Comparison of ENCODE assay signal across 27 cellular contexts in genomic region chr6:3195377-3195694, GRCh38. TPM values are rescaled to one million over a fixed set of nuclear protein-coding genes. Genes with fewer than 3 reads are reported as not detected.
DNase-seq lines count a peak whose midpoint lies in the region; ATAC-seq, FAIRE-seq and TF ChIP-seq lines count a peak whose summit lies in the region.
"Had no signal": no experiment of that assay in that cellular context is flagged by ENCODE, and none has a peak within 500 bp of the region (broad histone marks: within the 10 kb centered on the region; RNA-seq: fewer than 3 reads in every experiment).

No MANE protein-coding gene starts in this region.

- no peaks in the 10 kb centered on the region for H3K36me3 Mint-ChIP-seq in natural killer cell treated with Interleukin-12 subunit alpha and Interleukin-12 subunit beta and Interleukin-15 and Interleukin-18, amount 100 ng/mL, for 72 hours
- no peaks in the 10 kb centered on the region for H3K36me3 Mint-ChIP-seq in CD14-positive monocyte
- H3K36me3 Mint-ChIP-seq: activated CD8-positive, alpha-beta memory T cell treated with anti-CD3 and anti-CD28 coated beads, Interleukin-2, amount 10 ng/mL, durations not matched to agents 7 days and 5 days; activated naive CD4-positive, alpha-beta T cell treated with anti-CD3 and anti-CD28 coated beads, Interleukin-2, amount 50 U/mL, for 72 hours; CD4-positive, CD25-positive, alpha-beta regulatory T cell; natural killer cell; stimulated activated effector memory CD8-positive, alpha-beta T cell treated with anti-CD3 and anti-CD28 coated beads, Interleukin-12 subunit alpha, Interleukin-12 subunit beta, amount 100 ng/mL, for 72 hours had no signal

- H3F3A ChIP-seq in SU-DHL-6 (ENCODE audit: insufficient read depth), result peaks cover 8% of the 10 kb centered on the region; the same call in 1 of the 2 replicates

- TF ChIP-seq POLR2A in HepG2 (IDR thresholded peaks at IDR 0.05; ENCODE audit: insufficient read depth in 1 of 2, low read depth in 2 of 2, low read length in 2 of 2) (no peak), right lobe of liver (IDR thresholded peaks at IDR 0.05) (no peak), uterus (IDR thresholded peaks at IDR 0.05) (no peak)

- H3K9me2 ChIP-seq in SU-DHL-6 (replicated peaks; ENCODE audit: insufficient read depth, low read length), result no peaks in the 10 kb centered on the region

- H3K9me3 Mint-ChIP-seq in natural killer cell treated with Interleukin-12 subunit alpha and Interleukin-12 subunit beta and Interleukin-15 and Interleukin-18, amount 100 ng/mL, for 72 hours, result peaks cover 4% of the 10 kb centered on the region
- peaks cover 0 to 4% (median 2%) of the 10 kb centered on the region in 7 donors for H3K9me3 Mint-ChIP-seq in CD14-positive monocyte
- H3K9me3 Mint-ChIP-seq: natural killer cell had no signal

- POLR2A ChIA-PET in HepG2 (lab: Yijun Ruan, JAX), result interaction anchor here (0.7 to 2.7 kb wide), 6 partner anchors 15 to 53 kb away, joined by 3 to 9 read pairs (median 4); no protein-coding TSS in a partner anchor

- no TSS peak for BruUV-seq in HepG2 (replicated peaks; lab: Mats Ljungman, UMichigan)

- peaks cover 11 to 17% of the 10 kb centered on the region in 2 donors for H3K27me3 Mint-ChIP-seq in natural killer cell treated with Interleukin-12 subunit alpha and Interleukin-12 subunit beta and Interleukin-15 and Interleukin-18, amount 100 ng/mL, for 72 hours
- peaks cover 2 to 7% (median 5%) of the 10 kb centered on the region in 3 donors for H3K27me3 Mint-ChIP-seq in CD14-positive monocyte (ENCODE audit: low read depth in 3 of 3)
- H3K27me3 Mint-ChIP-seq: CD4-positive, CD25-positive, alpha-beta regulatory T cell had no signal

- H3K36me3 ChIP-seq in HepG2 (replicated peaks in 1 of 2; ENCODE audit: control insufficient read depth in 1 of 2, insufficient read depth in 2 of 2, low read length in 2 of 2) (no peaks in the 10 kb centered on the region), right lobe of liver (no peaks in the 10 kb centered on the region), SU-DHL-6 (ENCODE audit: low read length) (no peaks in the 10 kb centered on the region), uterus (no peaks in the 10 kb centered on the region)
- H3K36me3 ChIP-seq: ascending aorta, prostate gland, suprapubic skin had no signal

- WGBS in HepG2 (ENCODE audit: low lambda C conversion rate), result 40% methylated on average over 6 of the region's 6 CpGs
- 73% methylated on average over 6 of the region's 6 CpGs for WGBS in right lobe of liver (ENCODE audit: insufficient coverage, low coverage, low lambda C conversion rate, missing lambda C conversion rate)

- H4K20me1 ChIP-seq in HepG2 (ENCODE audit: insufficient read depth, low read length) (no peaks in the 10 kb centered on the region), SU-DHL-6 (ENCODE audit: low read depth, low read length) (no peaks in the 10 kb centered on the region)

- no peaks in the 10 kb centered on the region for H3K4me1 Mint-ChIP-seq in natural killer cell treated with Interleukin-12 subunit alpha and Interleukin-12 subunit beta and Interleukin-15 and Interleukin-18, amount 100 ng/mL, for 72 hours (ENCODE audit: low read depth in 2 of 2)
- no peaks in the 10 kb centered on the region for H3K4me1 Mint-ChIP-seq in CD14-positive monocyte
- H3K4me1 Mint-ChIP-seq: activated CD4-positive, alpha-beta T cell treated with anti-CD3 and anti-CD28 coated beads, Interleukin-2, amount 10 ng/mL, durations not matched to agents 7 days and 5 days; activated CD8-positive, alpha-beta memory T cell treated with anti-CD3 and anti-CD28 coated beads, Interleukin-2, amount 10 ng/mL, durations not matched to agents 7 days and 5 days; CD4-positive, CD25-positive, alpha-beta regulatory T cell; natural killer cell; stimulated activated effector memory CD8-positive, alpha-beta T cell treated with anti-CD3 and anti-CD28 coated beads, Interleukin-12 subunit alpha, Interleukin-12 subunit beta, amount 100 ng/mL, for 72 hours had no signal

- no peak overlapping the region for H3K4me3 Mint-ChIP-seq in natural killer cell treated with Interleukin-12 subunit alpha and Interleukin-12 subunit beta and Interleukin-15 and Interleukin-18, amount 100 ng/mL, for 72 hours
- H3K4me3 Mint-ChIP-seq in CD14-positive monocyte, result no peak overlapping the region
- H3K4me3 Mint-ChIP-seq: activated CD4-positive, alpha-beta T cell treated with anti-CD3 and anti-CD28 coated beads, Interleukin-2, amount 10 ng/mL, durations not matched to agents 7 days and 5 days; activated CD8-positive, alpha-beta memory T cell treated with anti-CD3 and anti-CD28 coated beads, Interleukin-2, amount 10 ng/mL, durations not matched to agents 7 days and 5 days; activated T-helper 1 cell treated with anti-CD3 and anti-CD28 coated beads, Interleukin-12 subunit alpha, Interleukin-12 subunit beta, Interleukin-2, Interleukin-4 antibody, amounts not matched to agents 30 ng/mL and 10 ng/mL and 1 ng/mL, durations not matched to agents 14 hours and 24 hours and 36 hours; CD4-positive, CD25-positive, alpha-beta regulatory T cell; natural killer cell; stimulated activated effector memory CD8-positive, alpha-beta T cell treated with anti-CD3 and anti-CD28 coated beads, Interleukin-12 subunit alpha, Interleukin-12 subunit beta, amount 100 ng/mL, for 72 hours; T-helper 17 cell had no signal

- intact Hi-C loops in HepG2 (cut with micrococcal nuclease; ENCODE audit: unreplicated experiment) (loop anchor here (2.0 to 5.0 kb wide), 3 partner anchors 13 to 68 kb away; partner anchors contain the start of gene PSMG4), right lobe of liver (cut with DNase I) (no loop called here), uterus (cut with DNase I; ENCODE audit: low total_unique reads) (no loop called here), CD14-positive monocyte (cut with micrococcal nuclease) (no loop called here)

- FAIRE-seq in HepG2 (lab: Jason Lieb, UNC), result no peak
- FAIRE-seq: kidney, small intestine had no signal

- CTCF ChIA-PET in HepG2 (lab: Yijun Ruan, JAX; ENCODE audit: low intra/inter-chr PET ratio, low total read pairs), result interaction anchor here (1.1 kb wide), 1 partner anchor 69 kb away, joined by 3 read pairs; no protein-coding TSS in a partner anchor

- no peak overlapping the region for H3K27ac Mint-ChIP-seq in natural killer cell treated with Interleukin-12 subunit alpha and Interleukin-12 subunit beta and Interleukin-15 and Interleukin-18, amount 100 ng/mL, for 72 hours
- no peak overlapping the region for H3K27ac Mint-ChIP-seq in CD14-positive monocyte
- H3K27ac Mint-ChIP-seq: activated CD4-positive, alpha-beta T cell treated with anti-CD3 and anti-CD28 coated beads, Interleukin-2, amount 10 ng/mL, durations not matched to agents 7 days and 5 days; activated CD8-positive, alpha-beta memory T cell treated with anti-CD3 and anti-CD28 coated beads, Interleukin-2, amount 10 ng/mL, durations not matched to agents 7 days and 5 days; activated naive CD4-positive, alpha-beta T cell treated with anti-CD3 and anti-CD28 coated beads, Interleukin-2, amount 50 U/mL, for 72 hours; activated T-helper 1 cell treated with anti-CD3 and anti-CD28 coated beads, Interleukin-12 subunit alpha, Interleukin-12 subunit beta, Interleukin-2, Interleukin-4 antibody, amounts not matched to agents 30 ng/mL and 10 ng/mL and 1 ng/mL, durations not matched to agents 14 hours and 24 hours and 36 hours; CD4-positive, CD25-positive, alpha-beta regulatory T cell; natural killer cell; stimulated activated effector memory CD8-positive, alpha-beta T cell treated with anti-CD3 and anti-CD28 coated beads, Interleukin-12 subunit alpha, Interleukin-12 subunit beta, amount 100 ng/mL, for 72 hours; T-helper 17 cell had no signal

- H3K79me2 ChIP-seq in HepG2 (ENCODE audit: insufficient read depth, low read length), result peaks cover 7% of the 10 kb centered on the region
- H3K79me2 ChIP-seq in SU-DHL-6 (ENCODE audit: insufficient read depth, low read length), result no peaks in the 10 kb centered on the region

- no peak for TF ChIP-seq RAD21 in HepG2 (CRISPR knock-in tag; IDR thresholded peaks at IDR 0.05)

- H3K9ac ChIP-seq in HepG2 (ENCODE audit: insufficient read depth, low read depth, low read length) (peak overlapping the region; percentile 66), SU-DHL-6 (ENCODE audit: low read length) (peak overlapping the region; percentile 49)

- no peak for TF ChIP-seq EP300 in HepG2 (IDR thresholded peaks at IDR 0.05; ENCODE audit: low read depth in 2 of 2, low read length in 2 of 2)
- TF ChIP-seq EP300 in HepG2 (CRISPR knock-in tag; IDR thresholded peaks at IDR 0.05; ENCODE audit: borderline replicate concordance), result no peak

- H3K27me3 ChIP-seq in HepG2 (ENCODE audit: control insufficient read depth in 1 of 2, insufficient read depth in 2 of 2, low read length in 2 of 2) (peaks cover 0 to 4% of the 10 kb centered on the region in 2 experiments; a peak in 1 of 5 replicates), right lobe of liver (no peaks in the 10 kb centered on the region), SU-DHL-6 (ENCODE audit: low read length) (no peaks in the 10 kb centered on the region), layer of hippocampus (ENCODE audit: control insufficient read depth, insufficient read depth, low read length) (no peaks in the 10 kb centered on the region), uterus (no peaks in the 10 kb centered on the region)
- H3K27me3 ChIP-seq: ascending aorta, suprapubic skin had no signal

- in situ Hi-C loops in HepG2 (cut with HindIII; ENCODE audit: extremely low pct_ligation_motif_present, low pct_unique_long_range_greater_than_20kb), result no loop called here

- H3K4me3 ChIP-seq in HepG2 (replicated peaks in 1 of 3; ENCODE audit: insufficient read depth in 1 of 3, low read depth in 2 of 3, low read length in 3 of 3), result peak overlapping the region; percentile 46 to 67 (median 59)
- no peak overlapping the region for H3K4me3 ChIP-seq in right lobe of liver
- peak overlapping the region; percentile 43 for H3K4me3 ChIP-seq in SU-DHL-6 (ENCODE audit: insufficient read depth, low read length, poor library complexity, severe bottlenecking)
- H3K4me3 ChIP-seq in uterus, result no peak overlapping the region
- H3K4me3 ChIP-seq: ascending aorta, prostate gland, suprapubic skin had no signal

- H3K4me1 ChIP-seq in HepG2 (ENCODE audit: insufficient read depth, low read length), result peaks cover 39% of the 10 kb centered on the region
- no peaks in the 10 kb centered on the region for H3K4me1 ChIP-seq in right lobe of liver
- H3K4me1 ChIP-seq in uterus, result no peaks in the 10 kb centered on the region
- H3K4me1 ChIP-seq: ascending aorta, prostate gland, suprapubic skin had no signal

- DNase-seq in HepG2 (ENCODE audit: low spot score) (no peak), right lobe of liver (no peak), uterus (no peak), CD14-positive monocyte (ENCODE audit: low spot score) (no peak)
- DNase-seq in natural killer cell treated with Interleukin-12 subunit alpha and Interleukin-12 subunit beta and Interleukin-15 and Interleukin-18, amount 100 ng/mL, for 72 hours (ENCODE audit: low spot score), result no peak
- DNase-seq: activated CD4-positive, alpha-beta T cell treated with anti-CD3 and anti-CD28 coated beads, Interleukin-2, amount 10 ng/mL, durations not matched to agents 7 days and 5 days; activated CD8-positive, alpha-beta memory T cell treated with anti-CD3 and anti-CD28 coated beads, Interleukin-2, amount 10 ng/mL, durations not matched to agents 7 days and 5 days; CD4-positive, CD25-positive, alpha-beta regulatory T cell; effector CD8-positive, alpha-beta T cell; GF-D8; kidney; natural killer cell; NCI-H345; PC-3; stimulated activated CD4-positive, alpha-beta T cell treated with anti-CD3 and anti-CD28 coated beads, Interleukin-2, amount 100 ng/mL, for 24 hours; T-helper 17 cell had no signal

- H3K4me2 ChIP-seq in HepG2 (ENCODE audit: low read depth, low read length) (peak overlapping the region; percentile 82), SU-DHL-6 (ENCODE audit: low read depth, low read length, poor library complexity, severe bottlenecking) (peak overlapping the region; percentile 56)

- no peaks in the 10 kb centered on the region for H3K9me3 ChIP-seq in HepG2 (ENCODE audit: low read length)
- no peaks in the 10 kb centered on the region for H3K9me3 ChIP-seq in right lobe of liver
- H3K9me3 ChIP-seq in SU-DHL-6 (ENCODE audit: insufficient read depth, low read length), result no peaks in the 10 kb centered on the region
- H3K9me3 ChIP-seq in uterus, result no peaks in the 10 kb centered on the region
- H3K9me3 ChIP-seq: ascending aorta, prostate gland, suprapubic skin had no signal

- TF ChIP-seq CTCF in HepG2 (CRISPR knock-in tag; IDR thresholded peaks at IDR 0.05) (no peak), right lobe of liver (IDR thresholded peaks at IDR 0.05) (no peak), SU-DHL-6 (IDR thresholded peaks at IDR 0.05; ENCODE audit: insufficient read depth, low read length, poor library complexity, severe bottlenecking) (no peak), uterus (IDR thresholded peaks at IDR 0.05) (no peak), CD14-positive monocyte (IDR thresholded peaks at IDR 0.05) (no peak)

- H3K27ac ChIP-seq in HepG2 (ENCODE audit: extremely low read length, insufficient read depth, low read length) (peak overlapping the region; percentile 66), right lobe of liver (no peak overlapping the region), SU-DHL-6 (ENCODE audit: low read depth, low read length) (peak overlapping the region; percentile 36), layer of hippocampus (ENCODE audit: low read depth, low read length) (peak overlapping the region; percentile 73), uterus (peak overlapping the region; percentile 70 to 74)
- H3K27ac ChIP-seq: ascending aorta, prostate gland, suprapubic skin, VCaP had no signal

- peak overlapping the region; percentile 31 for H2AFZ ChIP-seq in HepG2 (ENCODE audit: low read length)
- H2AFZ ChIP-seq in SU-DHL-6 (ENCODE audit: low read depth, low read length, severe bottlenecking), result peak overlapping the region; percentile 57

- ATAC-seq in HepG2 (no peak; the same call in 1 of the 3 replicates), right lobe of liver (no peak), GM19351 (IDR thresholded peaks at IDR 0.05; ENCODE audit: unreplicated experiment) (no peak)
- ATAC-seq in natural killer cell treated with Interleukin-12 subunit alpha and Interleukin-12 subunit beta and Interleukin-15 and Interleukin-18, amount 100 ng/mL, for 72 hours, result no peak
- ATAC-seq: activated CD8-positive, alpha-beta memory T cell treated with anti-CD3 and anti-CD28 coated beads, Interleukin-2, amount 10 ng/mL, durations not matched to agents 7 days and 5 days; natural killer cell; stimulated activated effector memory CD8-positive, alpha-beta T cell treated with anti-CD3 and anti-CD28 coated beads, Interleukin-12 subunit alpha, Interleukin-12 subunit beta, amount 100 ng/mL, for 72 hours; T-helper 17 cell had no signal

RNA-seq across cellular contexts. Expression of gene TUBB2B, which starts 32.1 kb away (rescaled TPM):
- 9.3 and 10.3 TPM in 2 replicates for total RNA-seq in HepG2 (2016; rRNA removed; fragmentation: Illumina TruSeq; extraction: Trizol)
- 4.4 and 4.7 TPM in 2 replicates for total RNA-seq in HepG2 (2016; cell fraction: cytosol; rRNA removed; fragmentation: Illumina TruSeq; extraction: Trizol; ENCODE audit: low read depth)
- 7.4 and 10.0 TPM in 2 replicates for total RNA-seq in HepG2 (2016; cell fraction: insoluble cytoplasmic fraction; rRNA removed; fragmentation: Illumina TruSeq; extraction: Trizol)
- total RNA-seq in HepG2 (2016; cell fraction: membrane; rRNA removed; fragmentation: Illumina TruSeq; extraction: Trizol), result 7.0 TPM in 2 replicates
- 4.2 TPM in 2 replicates for total RNA-seq in HepG2 (2016; cell fraction: nucleus; rRNA removed; fragmentation: Illumina TruSeq; extraction: Trizol)
- polyA plus RNA-seq in HepG2 (2011; rRNA removed), result 23.6 and 39.5 TPM in 2 replicates
- polyA plus RNA-seq in HepG2 (2011; cell fraction: cytosol; rRNA removed), result 33.6 and 35.1 TPM in 2 replicates
- polyA plus RNA-seq in HepG2 (2011; cell fraction: nucleus; rRNA removed), result 20.7 and 31.9 TPM in 2 replicates
- polyA plus RNA-seq in HepG2 (2012), result 18.7 and 50.4 TPM in 2 replicates
- 3.0 and 3.6 TPM in 2 replicates for polyA plus RNA-seq in HepG2 (2016; cell fraction: cytosol; fragmentation: Illumina TruSeq; extraction: Trizol; ENCODE audit: low read depth)
- polyA plus RNA-seq in HepG2 (2016; cell fraction: insoluble cytoplasmic fraction; fragmentation: Illumina TruSeq; extraction: Trizol; ENCODE audit: low read depth), result 8.6 and 11.7 TPM in 2 replicates
- 4.9 and 7.1 TPM in 2 replicates for polyA plus RNA-seq in HepG2 (2016; cell fraction: membrane; fragmentation: Illumina TruSeq; extraction: Trizol; ENCODE audit: low read depth)
- polyA plus RNA-seq in HepG2 (2016; cell fraction: nucleus; fragmentation: Illumina TruSeq; extraction: Trizol; ENCODE audit: insufficient read depth, low read depth), result 6.5 and 6.8 TPM in 2 replicates
- 39.5 TPM in 1 of 2 replicates, not detected in the other for polyA minus RNA-seq in HepG2 (2011; rRNA and poly(A)+ RNA removed; ENCODE audit: low replicate concordance)
- 20.2 and 27.6 TPM in 2 replicates for polyA minus RNA-seq in HepG2 (2011; cell fraction: cytosol; rRNA and poly(A)+ RNA removed)
- 4.5 and 11.2 TPM in 2 replicates for polyA minus RNA-seq in HepG2 (2011; cell fraction: nucleus; rRNA and poly(A)+ RNA removed)
- 1 to 10 TPM; 1.0 to 3.9 (median 2.5) TPM for total RNA-seq in right lobe of liver
- total RNA-seq in uterus, result 10 to 100 TPM in 1 of 4 donors, 1 to 10 TPM in 1, under 1 TPM in 1, not detected in 1; 0.26 to 80.7 (median 4.3) TPM
- total RNA-seq in natural killer cell treated with Interleukin-12 subunit alpha and Interleukin-12 subunit beta and Interleukin-15 and Interleukin-18, amount 100 ng/mL, for 72 hours, result not detected
- polyA plus RNA-seq in CD14-positive monocyte, result under 1 TPM in 1 of 2 donors, not detected in 1; 0.15 TPM
- total RNA-seq: activated CD4-positive, alpha-beta T cell treated with anti-CD3 and anti-CD28 coated beads, Interleukin-2, amount 10 ng/mL, durations not matched to agents 7 days and 5 days; activated CD8-positive, alpha-beta memory T cell treated with anti-CD3 and anti-CD28 coated beads, Interleukin-2, amount 10 ng/mL, durations not matched to agents 7 days and 5 days; ascending aorta had no signal

RNA-seq across cellular contexts. Expression of gene TUBB2A, which starts 38.0 kb away (rescaled TPM):
- 35.3 and 38.1 TPM in 2 replicates for total RNA-seq in HepG2 (2016; rRNA removed; fragmentation: Illumina TruSeq; extraction: Trizol)
- 10.1 and 10.3 TPM in 2 replicates for total RNA-seq in HepG2 (2016; cell fraction: cytosol; rRNA removed; fragmentation: Illumina TruSeq; extraction: Trizol; ENCODE audit: low read depth)
- 32.8 and 36.3 TPM in 2 replicates for total RNA-seq in HepG2 (2016; cell fraction: insoluble cytoplasmic fraction; rRNA removed; fragmentation: Illumina TruSeq; extraction: Trizol)
- 12.7 and 14.0 TPM in 2 replicates for total RNA-seq in HepG2 (2016; cell fraction: membrane; rRNA removed; fragmentation: Illumina TruSeq; extraction: Trizol)
- 13.9 and 14.1 TPM in 2 replicates for total RNA-seq in HepG2 (2016; cell fraction: nucleus; rRNA removed; fragmentation: Illumina TruSeq; extraction: Trizol)
- polyA plus RNA-seq in HepG2 (2011; rRNA removed), result 106 and 178 TPM in 2 replicates
- polyA plus RNA-seq in HepG2 (2011; cell fraction: cytosol; rRNA removed), result 118 and 142 TPM in 2 replicates
- polyA plus RNA-seq in HepG2 (2011; cell fraction: nucleus; rRNA removed), result 111 and 136 TPM in 2 replicates
- polyA plus RNA-seq in HepG2 (2012), result 89.5 and 170 TPM in 2 replicates
- 7.8 and 9.2 TPM in 2 replicates for polyA plus RNA-seq in HepG2 (2016; cell fraction: cytosol; fragmentation: Illumina TruSeq; extraction: Trizol; ENCODE audit: low read depth)
- 37.3 and 40.4 TPM in 2 replicates for polyA plus RNA-seq in HepG2 (2016; cell fraction: insoluble cytoplasmic fraction; fragmentation: Illumina TruSeq; extraction: Trizol; ENCODE audit: low read depth)
- 8.6 and 9.4 TPM in 2 replicates for polyA plus RNA-seq in HepG2 (2016; cell fraction: membrane; fragmentation: Illumina TruSeq; extraction: Trizol; ENCODE audit: low read depth)
- polyA plus RNA-seq in HepG2 (2016; cell fraction: nucleus; fragmentation: Illumina TruSeq; extraction: Trizol; ENCODE audit: insufficient read depth, low read depth), result 25.9 and 28.8 TPM in 2 replicates
- 14.5 and 150 TPM in 2 replicates for polyA minus RNA-seq in HepG2 (2011; rRNA and poly(A)+ RNA removed; ENCODE audit: low replicate concordance)
- polyA minus RNA-seq in HepG2 (2011; cell fraction: cytosol; rRNA and poly(A)+ RNA removed), result 76.6 and 136 TPM in 2 replicates
- 30.0 and 49.6 TPM in 2 replicates for polyA minus RNA-seq in HepG2 (2011; cell fraction: nucleus; rRNA and poly(A)+ RNA removed)
- total RNA-seq in right lobe of liver, result 100 to 1,000 TPM in 2 of 6 experiments, 10 to 100 TPM in 4; 32.8 to 136 (median 83.8) TPM
- total RNA-seq in uterus, result 100 to 1,000 TPM in 1 of 4 donors, 10 to 100 TPM in 3; 21.5 to 100 (median 59.0) TPM
- 1 to 10 TPM; 1.7 to 5.8 TPM for total RNA-seq in natural killer cell treated with Interleukin-12 subunit alpha and Interleukin-12 subunit beta and Interleukin-15 and Interleukin-18, amount 100 ng/mL, for 72 hours
- polyA plus RNA-seq in CD14-positive monocyte, result 1 to 10 TPM; 2.4 to 4.2 TPM

Comparison
In these comparisons a context has a peak if more than half of its experiments do, and no peak if none do; other contexts are left out.
1. H3K27ac ChIP-seq: peak in HepG2 (single experiment), SU-DHL-6 (single experiment), layer of hippocampus (single experiment) and uterus (2 of 2); none in right lobe of liver (0 of 3).
2. H3K4me3 ChIP-seq: peak in HepG2 (3 of 3) and SU-DHL-6 (single experiment); none in right lobe of liver (0 of 3) and uterus (0 of 2).